Comparison of ENCODE assay signal across 1 cellular context in the genomic region with DNA sequence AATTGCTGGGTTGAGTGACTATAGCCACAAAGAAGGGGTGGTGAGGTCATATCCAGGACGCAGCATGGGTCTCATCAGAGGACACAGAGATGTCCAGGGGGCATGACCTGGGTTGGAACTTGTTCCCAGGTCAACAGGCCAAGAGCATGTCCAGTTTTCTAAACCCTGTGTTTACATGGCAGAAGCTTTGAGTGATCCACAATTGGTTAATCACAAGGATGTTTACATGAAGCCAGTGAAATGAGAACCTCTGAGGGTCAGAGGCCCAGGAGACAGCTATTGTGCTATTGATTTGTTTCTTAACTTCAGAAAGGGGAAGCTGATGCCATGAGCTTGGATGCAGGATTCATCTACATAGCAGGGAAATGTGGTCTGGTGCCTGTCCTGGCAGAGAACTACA.
A peak's percentile ranks its signal among the peaks of the same experiment; 100 is the strongest.
TF ChIP-seq lines count a peak whose summit lies in the region.

No MANE protein-coding gene starts in this region.

TF ChIP-seq in HepG2, 621 proteins besides CTCF, POLR2A, EP300 and RAD21 (continued from another document and continues in another):
- TF ChIP-seq, protein P1, sequence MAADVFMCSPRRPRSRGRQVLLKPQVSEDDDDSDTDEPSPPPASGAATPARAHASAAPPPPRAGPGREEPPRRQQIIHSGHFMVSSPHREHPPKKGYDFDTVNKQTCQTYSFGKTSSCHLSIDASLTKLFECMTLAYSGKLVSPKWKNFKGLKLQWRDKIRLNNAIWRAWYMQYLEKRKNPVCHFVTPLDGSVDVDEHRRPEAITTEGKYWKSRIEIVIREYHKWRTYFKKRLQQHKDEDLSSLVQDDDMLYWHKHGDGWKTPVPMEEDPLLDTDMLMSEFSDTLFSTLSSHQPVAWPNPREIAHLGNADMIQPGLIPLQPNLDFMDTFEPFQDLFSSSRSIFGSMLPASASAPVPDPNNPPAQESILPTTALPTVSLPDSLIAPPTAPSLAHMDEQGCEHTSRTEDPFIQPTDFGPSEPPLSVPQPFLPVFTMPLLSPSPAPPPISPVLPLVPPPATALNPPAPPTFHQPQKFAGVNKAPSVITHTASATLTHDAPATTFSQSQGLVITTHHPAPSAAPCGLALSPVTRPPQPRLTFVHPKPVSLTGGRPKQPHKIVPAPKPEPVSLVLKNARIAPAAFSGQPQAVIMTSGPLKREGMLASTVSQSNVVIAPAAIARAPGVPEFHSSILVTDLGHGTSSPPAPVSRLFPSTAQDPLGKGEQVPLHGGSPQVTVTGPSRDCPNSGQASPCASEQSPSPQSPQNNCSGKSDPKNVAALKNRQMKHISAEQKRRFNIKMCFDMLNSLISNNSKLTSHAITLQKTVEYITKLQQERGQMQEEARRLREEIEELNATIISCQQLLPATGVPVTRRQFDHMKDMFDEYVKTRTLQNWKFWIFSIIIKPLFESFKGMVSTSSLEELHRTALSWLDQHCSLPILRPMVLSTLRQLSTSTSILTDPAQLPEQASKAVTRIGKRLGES (CRISPR knock-in tag; IDR thresholded peaks at IDR 0.05; ENCODE audit: borderline replicate concordance), result no peak
- TF ChIP-seq, protein P2, sequence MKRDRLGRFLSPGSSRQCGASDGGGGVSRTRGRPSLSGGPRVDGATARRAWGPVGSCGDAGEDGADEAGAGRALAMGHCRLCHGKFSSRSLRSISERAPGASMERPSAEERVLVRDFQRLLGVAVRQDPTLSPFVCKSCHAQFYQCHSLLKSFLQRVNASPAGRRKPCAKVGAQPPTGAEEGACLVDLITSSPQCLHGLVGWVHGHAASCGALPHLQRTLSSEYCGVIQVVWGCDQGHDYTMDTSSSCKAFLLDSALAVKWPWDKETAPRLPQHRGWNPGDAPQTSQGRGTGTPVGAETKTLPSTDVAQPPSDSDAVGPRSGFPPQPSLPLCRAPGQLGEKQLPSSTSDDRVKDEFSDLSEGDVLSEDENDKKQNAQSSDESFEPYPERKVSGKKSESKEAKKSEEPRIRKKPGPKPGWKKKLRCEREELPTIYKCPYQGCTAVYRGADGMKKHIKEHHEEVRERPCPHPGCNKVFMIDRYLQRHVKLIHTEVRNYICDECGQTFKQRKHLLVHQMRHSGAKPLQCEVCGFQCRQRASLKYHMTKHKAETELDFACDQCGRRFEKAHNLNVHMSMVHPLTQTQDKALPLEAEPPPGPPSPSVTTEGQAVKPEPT (CRISPR knock-in tag; IDR thresholded peaks at IDR 0.05; ENCODE audit: low read depth), result no peak
- TF ChIP-seq PCBP1 (IDR thresholded peaks at IDR 0.05; ENCODE audit: borderline replicate concordance, low read depth, low read length), result no peak
- TF ChIP-seq, protein P3, sequence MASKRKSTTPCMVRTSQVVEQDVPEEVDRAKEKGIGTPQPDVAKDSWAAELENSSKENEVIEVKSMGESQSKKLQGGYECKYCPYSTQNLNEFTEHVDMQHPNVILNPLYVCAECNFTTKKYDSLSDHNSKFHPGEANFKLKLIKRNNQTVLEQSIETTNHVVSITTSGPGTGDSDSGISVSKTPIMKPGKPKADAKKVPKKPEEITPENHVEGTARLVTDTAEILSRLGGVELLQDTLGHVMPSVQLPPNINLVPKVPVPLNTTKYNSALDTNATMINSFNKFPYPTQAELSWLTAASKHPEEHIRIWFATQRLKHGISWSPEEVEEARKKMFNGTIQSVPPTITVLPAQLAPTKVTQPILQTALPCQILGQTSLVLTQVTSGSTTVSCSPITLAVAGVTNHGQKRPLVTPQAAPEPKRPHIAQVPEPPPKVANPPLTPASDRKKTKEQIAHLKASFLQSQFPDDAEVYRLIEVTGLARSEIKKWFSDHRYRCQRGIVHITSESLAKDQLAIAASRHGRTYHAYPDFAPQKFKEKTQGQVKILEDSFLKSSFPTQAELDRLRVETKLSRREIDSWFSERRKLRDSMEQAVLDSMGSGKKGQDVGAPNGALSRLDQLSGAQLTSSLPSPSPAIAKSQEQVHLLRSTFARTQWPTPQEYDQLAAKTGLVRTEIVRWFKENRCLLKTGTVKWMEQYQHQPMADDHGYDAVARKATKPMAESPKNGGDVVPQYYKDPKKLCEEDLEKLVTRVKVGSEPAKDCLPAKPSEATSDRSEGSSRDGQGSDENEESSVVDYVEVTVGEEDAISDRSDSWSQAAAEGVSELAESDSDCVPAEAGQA (IDR thresholded peaks at IDR 0.05; ENCODE audit: low read depth), result no peak
- TF ChIP-seq, protein P3 (CRISPR knock-in tag; IDR thresholded peaks at IDR 0.05; ENCODE audit: borderline replicate concordance), result no peak
- TF ChIP-seq, protein P4, sequence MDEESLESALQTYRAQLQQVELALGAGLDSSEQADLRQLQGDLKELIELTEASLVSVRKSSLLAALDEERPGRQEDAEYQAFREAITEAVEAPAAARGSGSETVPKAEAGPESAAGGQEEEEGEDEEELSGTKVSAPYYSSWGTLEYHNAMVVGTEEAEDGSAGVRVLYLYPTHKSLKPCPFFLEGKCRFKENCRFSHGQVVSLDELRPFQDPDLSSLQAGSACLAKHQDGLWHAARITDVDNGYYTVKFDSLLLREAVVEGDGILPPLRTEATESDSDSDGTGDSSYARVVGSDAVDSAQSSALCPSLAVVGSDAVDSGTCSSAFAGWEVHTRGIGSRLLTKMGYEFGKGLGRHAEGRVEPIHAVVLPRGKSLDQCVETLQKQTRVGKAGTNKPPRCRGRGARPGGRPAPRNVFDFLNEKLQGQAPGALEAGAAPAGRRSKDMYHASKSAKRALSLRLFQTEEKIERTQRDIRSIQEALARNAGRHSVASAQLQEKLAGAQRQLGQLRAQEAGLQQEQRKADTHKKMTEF (CRISPR knock-in tag; IDR thresholded peaks at IDR 0.05), result peak; percentile 54; the same call in 1 of the 2 replicates
- no peak for TF ChIP-seq SCMH1 (CRISPR knock-in tag; IDR thresholded peaks at IDR 0.05; ENCODE audit: borderline replicate concordance)
- TF ChIP-seq ZNF335 (CRISPR knock-in tag; IDR thresholded peaks at IDR 0.05), result no peak
- TF ChIP-seq YEATS2 (CRISPR knock-in tag; IDR thresholded peaks at IDR 0.05; ENCODE audit: borderline replicate concordance), result no peak
- TF ChIP-seq RBAK (CRISPR knock-in tag; IDR thresholded peaks at IDR 0.05), result no peak
- TF ChIP-seq SOX5 (CRISPR knock-in tag; IDR thresholded peaks at IDR 0.05; ENCODE audit: borderline replicate concordance), result peak; percentile 89
- no peak for TF ChIP-seq ZNF768 (CRISPR knock-in tag; IDR thresholded peaks at IDR 0.05)
- TF ChIP-seq PPARG (CRISPR knock-in tag; conservative IDR thresholded peaks at IDR 0.05), result 0 out of 2 replicates have a peak, but pooled peaks have one; percentile 27
- TF ChIP-seq ARHGAP35 (CRISPR knock-in tag; IDR thresholded peaks at IDR 0.05; ENCODE audit: borderline replicate concordance), result no peak
- TF ChIP-seq TBP (CRISPR knock-in tag; IDR thresholded peaks at IDR 0.05), result no peak
- TF ChIP-seq, protein P5, sequence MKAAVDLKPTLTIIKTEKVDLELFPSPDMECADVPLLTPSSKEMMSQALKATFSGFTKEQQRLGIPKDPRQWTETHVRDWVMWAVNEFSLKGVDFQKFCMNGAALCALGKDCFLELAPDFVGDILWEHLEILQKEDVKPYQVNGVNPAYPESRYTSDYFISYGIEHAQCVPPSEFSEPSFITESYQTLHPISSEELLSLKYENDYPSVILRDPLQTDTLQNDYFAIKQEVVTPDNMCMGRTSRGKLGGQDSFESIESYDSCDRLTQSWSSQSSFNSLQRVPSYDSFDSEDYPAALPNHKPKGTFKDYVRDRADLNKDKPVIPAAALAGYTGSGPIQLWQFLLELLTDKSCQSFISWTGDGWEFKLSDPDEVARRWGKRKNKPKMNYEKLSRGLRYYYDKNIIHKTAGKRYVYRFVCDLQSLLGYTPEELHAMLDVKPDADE (CRISPR knock-in tag; IDR thresholded peaks at IDR 0.05), result no peak
- no peak; the same call in 1 of the 2 replicates for TF ChIP-seq ZNF792 (CRISPR knock-in tag; IDR thresholded peaks at IDR 0.05)
- no peak for TF ChIP-seq IRX3 (CRISPR knock-in tag; IDR thresholded peaks at IDR 0.05; ENCODE audit: borderline replicate concordance, low read depth)
- no peak for TF ChIP-seq NPAS2 (CRISPR knock-in tag; IDR thresholded peaks at IDR 0.05; ENCODE audit: borderline replicate concordance)
- TF ChIP-seq, protein P6, sequence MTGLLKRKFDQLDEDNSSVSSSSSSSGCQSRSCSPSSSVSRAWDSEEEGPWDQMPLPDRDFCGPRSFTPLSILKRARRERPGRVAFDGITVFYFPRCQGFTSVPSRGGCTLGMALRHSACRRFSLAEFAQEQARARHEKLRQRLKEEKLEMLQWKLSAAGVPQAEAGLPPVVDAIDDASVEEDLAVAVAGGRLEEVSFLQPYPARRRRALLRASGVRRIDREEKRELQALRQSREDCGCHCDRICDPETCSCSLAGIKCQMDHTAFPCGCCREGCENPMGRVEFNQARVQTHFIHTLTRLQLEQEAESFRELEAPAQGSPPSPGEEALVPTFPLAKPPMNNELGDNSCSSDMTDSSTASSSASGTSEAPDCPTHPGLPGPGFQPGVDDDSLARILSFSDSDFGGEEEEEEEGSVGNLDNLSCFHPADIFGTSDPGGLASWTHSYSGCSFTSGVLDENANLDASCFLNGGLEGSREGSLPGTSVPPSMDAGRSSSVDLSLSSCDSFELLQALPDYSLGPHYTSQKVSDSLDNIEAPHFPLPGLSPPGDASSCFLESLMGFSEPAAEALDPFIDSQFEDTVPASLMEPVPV (CRISPR knock-in tag; IDR thresholded peaks at IDR 0.05), result no peak
- TF ChIP-seq ZNF841 (CRISPR knock-in tag; IDR thresholded peaks at IDR 0.05; ENCODE audit: borderline replicate concordance), result no peak
- TF ChIP-seq ZNF367 (CRISPR knock-in tag; IDR thresholded peaks at IDR 0.05; ENCODE audit: borderline replicate concordance), result no peak
- no peak for TF ChIP-seq KLF13 (CRISPR knock-in tag; IDR thresholded peaks at IDR 0.05)
- TF ChIP-seq KDM6A (CRISPR knock-in tag; IDR thresholded peaks at IDR 0.05; ENCODE audit: low read depth), result no peak
- no peak for TF ChIP-seq JUNB (CRISPR knock-in tag; IDR thresholded peaks at IDR 0.05; ENCODE audit: borderline replicate concordance)
- TF ChIP-seq, protein P7, sequence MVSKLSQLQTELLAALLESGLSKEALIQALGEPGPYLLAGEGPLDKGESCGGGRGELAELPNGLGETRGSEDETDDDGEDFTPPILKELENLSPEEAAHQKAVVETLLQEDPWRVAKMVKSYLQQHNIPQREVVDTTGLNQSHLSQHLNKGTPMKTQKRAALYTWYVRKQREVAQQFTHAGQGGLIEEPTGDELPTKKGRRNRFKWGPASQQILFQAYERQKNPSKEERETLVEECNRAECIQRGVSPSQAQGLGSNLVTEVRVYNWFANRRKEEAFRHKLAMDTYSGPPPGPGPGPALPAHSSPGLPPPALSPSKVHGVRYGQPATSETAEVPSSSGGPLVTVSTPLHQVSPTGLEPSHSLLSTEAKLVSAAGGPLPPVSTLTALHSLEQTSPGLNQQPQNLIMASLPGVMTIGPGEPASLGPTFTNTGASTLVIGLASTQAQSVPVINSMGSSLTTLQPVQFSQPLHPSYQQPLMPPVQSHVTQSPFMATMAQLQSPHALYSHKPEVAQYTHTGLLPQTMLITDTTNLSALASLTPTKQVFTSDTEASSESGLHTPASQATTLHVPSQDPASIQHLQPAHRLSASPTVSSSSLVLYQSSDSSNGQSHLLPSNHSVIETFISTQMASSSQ (IDR thresholded peaks at IDR 0.05; ENCODE audit: low read depth), result peak; percentile 42; the same call in 1 of the 2 replicates
- TF ChIP-seq, protein P7 (CRISPR knock-in tag; IDR thresholded peaks at IDR 0.05; ENCODE audit: borderline replicate concordance), result peak; percentile 47; the same call in 1 of the 2 replicates
- no peak for TF ChIP-seq ZNF720 (CRISPR knock-in tag; IDR thresholded peaks at IDR 0.05)
- no peak; the same call in 1 of the 2 replicates for TF ChIP-seq MTA1 (CRISPR knock-in tag; IDR thresholded peaks at IDR 0.05; ENCODE audit: borderline replicate concordance)
- TF ChIP-seq, protein P8, sequence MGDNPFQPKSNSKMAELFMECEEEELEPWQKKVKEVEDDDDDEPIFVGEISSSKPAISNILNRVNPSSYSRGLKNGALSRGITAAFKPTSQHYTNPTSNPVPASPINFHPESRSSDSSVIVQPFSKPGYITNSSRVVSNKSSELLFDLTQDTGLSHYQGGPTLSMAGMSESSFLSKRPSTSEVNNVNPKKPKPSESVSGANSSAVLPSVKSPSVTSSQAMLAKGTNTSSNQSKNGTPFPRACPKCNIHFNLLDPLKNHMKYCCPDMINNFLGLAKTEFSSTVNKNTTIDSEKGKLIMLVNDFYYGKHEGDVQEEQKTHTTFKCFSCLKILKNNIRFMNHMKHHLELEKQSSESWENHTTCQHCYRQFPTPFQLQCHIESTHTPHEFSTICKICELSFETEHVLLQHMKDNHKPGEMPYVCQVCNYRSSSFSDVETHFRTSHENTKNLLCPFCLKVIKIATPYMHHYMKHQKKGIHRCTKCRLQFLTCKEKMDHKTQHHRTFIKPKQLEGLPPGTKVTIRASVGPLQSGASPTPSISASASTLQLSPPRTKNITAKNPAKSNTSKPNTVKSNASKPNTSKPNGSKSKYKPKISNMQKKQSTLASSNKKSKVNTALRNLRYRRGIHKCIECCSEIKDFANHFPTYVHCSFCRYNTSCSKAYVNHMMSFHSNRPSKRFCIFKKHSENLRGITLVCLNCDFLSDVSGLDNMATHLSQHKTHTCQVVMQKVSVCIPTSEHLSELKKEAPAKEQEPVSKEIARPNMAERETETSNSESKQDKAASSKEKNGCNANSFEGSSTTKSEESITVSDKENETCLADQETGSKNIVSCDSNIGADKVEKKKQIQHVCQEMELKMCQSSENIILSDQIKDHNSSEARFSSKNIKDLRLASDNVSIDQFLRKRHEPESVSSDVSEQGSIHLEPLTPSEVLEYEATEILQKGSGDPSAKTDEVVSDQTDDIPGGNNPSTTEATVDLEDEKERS (CRISPR knock-in tag; IDR thresholded peaks at IDR 0.05), result 0 out of 2 replicates have a peak, but pooled peaks have one; percentile 45
- peak; percentile 83 for TF ChIP-seq RXRA (CRISPR knock-in tag; IDR thresholded peaks at IDR 0.05)
